1 cellular context compared by ENCODE assay signal in the genomic region with DNA sequence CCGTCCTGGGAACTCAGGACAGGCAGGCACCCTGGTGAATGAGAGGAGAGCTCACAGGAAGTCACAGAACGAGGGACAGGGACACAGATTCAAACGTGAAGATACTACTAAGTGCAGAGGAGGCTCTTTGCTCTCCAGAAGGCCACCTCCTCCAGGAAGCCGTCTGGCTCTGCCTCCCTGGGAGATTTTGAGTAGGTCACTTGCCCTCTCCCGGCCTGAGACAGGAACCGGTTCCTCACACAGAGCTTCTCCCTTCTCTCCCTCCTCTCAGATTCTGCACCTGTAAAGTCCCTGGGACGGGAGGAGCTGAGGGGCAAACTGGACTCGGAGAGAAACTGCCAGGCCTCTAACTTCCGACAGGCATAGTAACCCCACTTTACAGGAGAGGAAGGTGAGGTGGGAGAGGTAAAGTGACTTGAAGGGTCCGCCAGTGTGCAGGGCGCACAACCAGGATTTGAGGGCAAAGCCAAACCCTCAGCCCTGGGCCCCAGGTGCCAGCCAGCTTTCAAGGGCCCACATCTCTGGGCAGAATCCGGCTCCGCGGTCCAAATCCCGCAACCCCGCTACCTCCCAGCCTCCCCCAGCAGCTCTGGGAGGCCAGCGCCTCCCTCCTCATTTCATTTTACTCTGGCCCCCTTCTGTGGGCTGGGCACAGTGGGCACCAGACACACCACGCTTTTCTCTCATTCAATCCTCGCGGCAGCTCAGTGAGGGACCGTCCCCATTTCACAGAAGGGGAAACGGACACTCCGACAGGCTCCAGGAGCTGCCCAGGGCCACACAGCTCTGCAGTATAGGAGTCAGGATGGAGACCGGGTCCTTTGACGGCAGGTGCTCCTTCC.
TF ChIP-seq lines count a peak whose summit lies in the region.

No MANE protein-coding gene starts in this region.

TF ChIP-seq in HCT116, 20 proteins besides CTCF, POLR2A, EP300 and RAD21 (continued from another document):
- TF ChIP-seq, protein P1, sequence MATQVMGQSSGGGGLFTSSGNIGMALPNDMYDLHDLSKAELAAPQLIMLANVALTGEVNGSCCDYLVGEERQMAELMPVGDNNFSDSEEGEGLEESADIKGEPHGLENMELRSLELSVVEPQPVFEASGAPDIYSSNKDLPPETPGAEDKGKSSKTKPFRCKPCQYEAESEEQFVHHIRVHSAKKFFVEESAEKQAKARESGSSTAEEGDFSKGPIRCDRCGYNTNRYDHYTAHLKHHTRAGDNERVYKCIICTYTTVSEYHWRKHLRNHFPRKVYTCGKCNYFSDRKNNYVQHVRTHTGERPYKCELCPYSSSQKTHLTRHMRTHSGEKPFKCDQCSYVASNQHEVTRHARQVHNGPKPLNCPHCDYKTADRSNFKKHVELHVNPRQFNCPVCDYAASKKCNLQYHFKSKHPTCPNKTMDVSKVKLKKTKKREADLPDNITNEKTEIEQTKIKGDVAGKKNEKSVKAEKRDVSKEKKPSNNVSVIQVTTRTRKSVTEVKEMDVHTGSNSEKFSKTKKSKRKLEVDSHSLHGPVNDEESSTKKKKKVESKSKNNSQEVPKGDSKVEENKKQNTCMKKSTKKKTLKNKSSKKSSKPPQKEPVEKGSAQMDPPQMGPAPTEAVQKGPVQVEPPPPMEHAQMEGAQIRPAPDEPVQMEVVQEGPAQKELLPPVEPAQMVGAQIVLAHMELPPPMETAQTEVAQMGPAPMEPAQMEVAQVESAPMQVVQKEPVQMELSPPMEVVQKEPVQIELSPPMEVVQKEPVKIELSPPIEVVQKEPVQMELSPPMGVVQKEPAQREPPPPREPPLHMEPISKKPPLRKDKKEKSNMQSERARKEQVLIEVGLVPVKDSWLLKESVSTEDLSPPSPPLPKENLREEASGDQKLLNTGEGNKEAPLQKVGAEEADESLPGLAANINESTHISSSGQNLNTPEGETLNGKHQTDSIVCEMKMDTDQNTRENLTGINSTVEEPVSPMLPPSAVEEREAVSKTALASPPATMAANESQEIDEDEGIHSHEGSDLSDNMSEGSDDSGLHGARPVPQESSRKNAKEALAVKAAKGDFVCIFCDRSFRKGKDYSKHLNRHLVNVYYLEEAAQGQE (IDR thresholded peaks at IDR 0.05; ENCODE audit: low read depth) = no peak
- TF ChIP-seq EZH2phosphoT487 (IDR thresholded peaks at IDR 0.05; ENCODE audit: borderline replicate concordance) = no peak
